9 cellular contexts compared by ENCODE assay signal in genomic region chr2:101699939-101700442, GRCh38. TPM values are rescaled to one million over a fixed set of nuclear protein-coding genes. Genes with fewer than 3 reads are reported as not detected.
A peak's percentile ranks its signal among the peaks of the same experiment; 100 is the strongest.
DNase-seq lines count a peak whose midpoint lies in the region; ATAC-seq and TF ChIP-seq lines count a peak whose summit lies in the region.
"Had no signal": no experiment of that assay in that cellular context is flagged by ENCODE, and none has a peak within 500 bp of the region (broad histone marks: within the 10 kb centered on the region; RNA-seq: fewer than 3 reads in every experiment).

No MANE protein-coding gene starts in this region.

- DNase-seq in A172 (ENCODE audit: low spot score) (peak; percentile 21), colonic mucosa (no peak), midbrain (lab: John Stamatoyannopoulos, UW) (peak; percentile 71), T-helper 9 cell (no peak)
- no peak for DNase-seq in activated CD4-positive, alpha-beta memory T cell treated with anti-CD3 and anti-CD28 coated beads for 36 hours

- peak overlapping the region; percentile 30; the same call in 1 of the 2 replicates for H3K9ac ChIP-seq in HUES48 (ENCODE audit: low read depth, low read length)
- no peak overlapping the region for H3K9ac ChIP-seq in colonic mucosa (ENCODE audit: low read depth in 2 of 2, low read length in 2 of 2)

- H3K9me3 Mint-ChIP-seq in activated CD4-positive, alpha-beta memory T cell treated with anti-CD3 and anti-CD28 coated beads for 36 hours, result no peaks in the 10 kb centered on the region
- H3K9me3 Mint-ChIP-seq: nephron had no signal

- POLR2A ChIA-PET in activated CD4-positive, alpha-beta memory T cell treated with anti-CD3 and anti-CD28 coated beads for 36 hours (lab: Charles Lee), result interaction anchor here (0.9 to 4.3 kb wide), 6 partner anchors 10 to 55 kb away, joined by 3 to 43 read pairs (median 3); no protein-coding TSS in a partner anchor

- H3K4me3 Mint-ChIP-seq in activated CD4-positive, alpha-beta memory T cell treated with anti-CD3 and anti-CD28 coated beads for 36 hours, result no peak overlapping the region
- H3K4me3 Mint-ChIP-seq: nephron had no signal

- TF ChIP-seq CTCF in colonic mucosa (IDR thresholded peaks at IDR 0.05), result no peak

- H3K9me3 ChIP-seq in HUES48 (ENCODE audit: control insufficient read depth, insufficient read depth, low read length) (no peaks in the 10 kb centered on the region), colonic mucosa (no peaks in the 10 kb centered on the region)

- peaks cover 32% of the 10 kb centered on the region for H3K4me1 ChIP-seq in HUES48 (ENCODE audit: control insufficient read depth, insufficient read depth, low read length)
- H3K4me1 ChIP-seq in colonic mucosa, result no peaks in the 10 kb centered on the region

- ATAC-seq in GM19324 (IDR thresholded peaks at IDR 0.05; ENCODE audit: low FRiP score, unreplicated experiment), result no peak
- ATAC-seq in activated CD4-positive, CD25-positive, alpha-beta regulatory T cell treated with anti-CD3 and anti-CD28 coated beads, Interleukin-2, amount 50 U/mL, for 24 hours, result no peak

- H3K27ac Mint-ChIP-seq in activated CD4-positive, alpha-beta memory T cell treated with anti-CD3 and anti-CD28 coated beads for 36 hours, result no peak overlapping the region
- H3K27ac Mint-ChIP-seq: nephron had no signal

- peaks cover 10% of the 10 kb centered on the region for H3K36me3 Mint-ChIP-seq in activated CD4-positive, alpha-beta memory T cell treated with anti-CD3 and anti-CD28 coated beads for 36 hours

- intact Hi-C loops in colonic mucosa (cut with DNase I), result loop anchor here (10.0 kb wide), 1 partner anchor 125 kb away; no protein-coding TSS in a partner anchor
- intact Hi-C loops in activated CD4-positive, alpha-beta memory T cell treated with anti-CD3 and anti-CD28 coated beads for 36 hours (cut with micrococcal nuclease), result loop anchor here (1.0 to 10.0 kb wide), 5 partner anchors 19 to 665 kb away; no protein-coding TSS in a partner anchor

- no peaks in the 10 kb centered on the region for H3K27me3 Mint-ChIP-seq in activated CD4-positive, alpha-beta memory T cell treated with anti-CD3 and anti-CD28 coated beads for 36 hours

- H3K4me3 ChIP-seq in HUES48 (ENCODE audit: low read depth, low read length) (peak overlapping the region; percentile 95), colonic mucosa (peak overlapping the region; percentile 53)

- H3K27ac ChIP-seq in HUES48 (ENCODE audit: low read depth, low read length), result peak overlapping the region; percentile 23
- no peak overlapping the region for H3K27ac ChIP-seq in colonic mucosa

- peaks cover 43% of the 10 kb centered on the region for H3K4me1 Mint-ChIP-seq in activated CD4-positive, alpha-beta memory T cell treated with anti-CD3 and anti-CD28 coated beads for 36 hours (ENCODE audit: low read depth)

- H3K27me3 ChIP-seq in HUES48 (ENCODE audit: control insufficient read depth, insufficient read depth, low read length) (no peaks in the 10 kb centered on the region), colonic mucosa (no peaks in the 10 kb centered on the region)

- CTCF ChIA-PET in activated CD4-positive, alpha-beta memory T cell treated with anti-CD3 and anti-CD28 coated beads for 36 hours (lab: Charles Lee), result interaction anchor here (0.6 to 1.8 kb wide), 9 partner anchors 19 to 281 kb away, joined by 3 to 8 read pairs (median 4); no protein-coding TSS in a partner anchor

- H3K36me3 ChIP-seq in HUES48 (ENCODE audit: control insufficient read depth, insufficient read depth, low read length) (peaks cover 4% of the 10 kb centered on the region; the same call in 1 of the 2 replicates), colonic mucosa (no peaks in the 10 kb centered on the region)

RNA-seq across cellular contexts. Expression of gene MAP4K4, which starts 2.5 kb away (rescaled TPM):
- total RNA-seq in A172 (2014; rRNA removed; shearing (Covaris generic)), result 59.2 and 61.8 TPM in 2 replicates
- total RNA-seq in colonic mucosa, result 10 to 100 TPM; 26.8 to 30.7 TPM
- total RNA-seq in activated CD4-positive, alpha-beta memory T cell treated with anti-CD3 and anti-CD28 coated beads for 36 hours, result 10 to 100 TPM; 42.1 to 43.4 TPM

Comparison
In these comparisons a context has a peak if more than half of its experiments do, and no peak if none do; other contexts are left out.
1. DNase-seq: peak in A172 (single experiment) and midbrain (single experiment); none in colonic mucosa (single experiment), activated CD4-positive, alpha-beta memory T cell treated with anti-CD3 and anti-CD28 coated beads for 36 hours (single experiment) and T-helper 9 cell (single experiment).